Comparison of ENCODE assay signal across 1 cellular context in the genomic region with DNA sequence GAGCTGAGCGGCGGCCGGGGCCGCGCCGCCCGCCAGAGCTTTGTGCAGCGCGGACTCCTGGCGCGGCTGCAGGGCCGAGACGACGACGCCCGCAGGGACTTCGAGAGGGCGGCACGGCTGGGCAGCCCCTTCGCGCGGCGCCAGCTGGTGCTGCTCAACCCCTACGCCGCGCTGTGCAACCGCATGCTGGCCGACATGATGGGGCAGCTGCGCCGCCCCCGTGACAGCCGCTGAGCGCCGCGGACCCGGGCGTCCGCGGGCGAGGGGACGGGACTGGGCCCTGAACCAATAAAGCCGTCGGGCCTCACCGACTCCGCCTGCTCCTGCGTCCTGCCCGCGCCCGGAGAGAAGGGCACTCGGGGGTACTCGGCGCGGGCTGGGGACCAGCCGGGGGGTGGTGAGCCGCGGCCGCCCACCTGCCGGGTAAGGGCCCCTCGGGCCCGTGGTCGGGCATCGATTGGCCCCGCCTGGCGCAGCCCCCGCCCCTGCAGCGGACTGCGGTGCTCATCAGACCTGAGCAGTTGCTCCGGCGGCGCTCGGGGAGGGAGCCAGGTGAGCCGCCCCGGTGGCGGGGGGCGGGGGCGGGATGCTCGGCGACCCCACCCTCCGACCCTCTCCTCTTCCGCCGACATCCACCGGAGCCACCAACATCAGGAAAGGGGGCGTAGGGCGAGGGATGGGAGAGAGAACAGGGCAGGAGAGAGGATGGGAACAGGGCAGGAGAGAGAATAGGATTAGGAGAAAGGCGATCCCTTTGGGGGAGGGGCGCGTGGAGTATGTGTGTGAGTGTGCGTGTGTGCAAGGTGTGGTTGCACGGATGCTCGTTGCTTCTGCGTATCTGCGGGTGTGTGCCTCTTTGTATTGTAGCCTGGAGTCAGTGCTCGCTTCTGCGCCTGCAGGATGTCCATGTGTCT.
TF ChIP-seq lines count a peak whose summit lies in the region.

A gene (plus strand): TSS at position 510 of the 914 bp plus-strand sequence. CDS start 610 bp downstream, outside the sequence.

TF ChIP-seq in HepG2, 621 proteins besides CTCF, POLR2A, EP300 and RAD21 (continued from another document and continues in another):
- TF ChIP-seq PHF8 (CRISPR knock-in tag; IDR thresholded peaks at IDR 0.05), result peak; percentile 71; the same call in 1 of the 2 replicates
- TF ChIP-seq ZNF766 (CRISPR knock-in tag; IDR thresholded peaks at IDR 0.05; ENCODE audit: borderline replicate concordance), result no peak; the same call in 1 of the 2 replicates
- no peak for TF ChIP-seq GPN1 (CRISPR knock-in tag; IDR thresholded peaks at IDR 0.05; ENCODE audit: borderline replicate concordance)
- TF ChIP-seq MIXL1 (CRISPR knock-in tag; IDR thresholded peaks at IDR 0.05), result no peak; the same call in 1 of the 2 replicates
- TF ChIP-seq ZFYVE20 (CRISPR knock-in tag; IDR thresholded peaks at IDR 0.05; ENCODE audit: borderline replicate concordance, low read depth), result no peak
- TF ChIP-seq ZNF788 (CRISPR knock-in tag; IDR thresholded peaks at IDR 0.05; ENCODE audit: borderline replicate concordance), result peak; percentile 27; the same call in 1 of the 2 replicates
- TF ChIP-seq NFKB2 (CRISPR knock-in tag; IDR thresholded peaks at IDR 0.05; ENCODE audit: borderline replicate concordance), result no peak
- TF ChIP-seq HDAC6 (IDR thresholded peaks at IDR 0.05; ENCODE audit: low read depth, low read length), result no peak
- TF ChIP-seq JARID2 (CRISPR knock-in tag; IDR thresholded peaks at IDR 0.05; ENCODE audit: insufficient replicate concordance), result no peak
- peak; percentile 88 for TF ChIP-seq MAZ (IDR thresholded peaks at IDR 0.05; ENCODE audit: borderline replicate concordance, low read depth, low read length)
- TF ChIP-seq MAZ (CRISPR knock-in tag; IDR thresholded peaks at IDR 0.05; ENCODE audit: low read depth), result peak; percentile 71
- TF ChIP-seq ONECUT2 (CRISPR knock-in tag; IDR thresholded peaks at IDR 0.05), result no peak
- TF ChIP-seq ZNF746 (CRISPR knock-in tag; IDR thresholded peaks at IDR 0.05), result no peak
- peak; percentile 35 for TF ChIP-seq MEIS2 (CRISPR knock-in tag; IDR thresholded peaks at IDR 0.05)
- TF ChIP-seq MBNL3 (CRISPR knock-in tag; conservative IDR thresholded peaks at IDR 0.05), result no peak
- TF ChIP-seq HNF4G (IDR thresholded peaks at IDR 0.05; ENCODE audit: borderline replicate concordance, low read depth, low read length), result no peak
- no peak for TF ChIP-seq HNF4G (CRISPR knock-in tag; IDR thresholded peaks at IDR 0.05; ENCODE audit: borderline replicate concordance, low read depth)
- TF ChIP-seq, protein P1, sequence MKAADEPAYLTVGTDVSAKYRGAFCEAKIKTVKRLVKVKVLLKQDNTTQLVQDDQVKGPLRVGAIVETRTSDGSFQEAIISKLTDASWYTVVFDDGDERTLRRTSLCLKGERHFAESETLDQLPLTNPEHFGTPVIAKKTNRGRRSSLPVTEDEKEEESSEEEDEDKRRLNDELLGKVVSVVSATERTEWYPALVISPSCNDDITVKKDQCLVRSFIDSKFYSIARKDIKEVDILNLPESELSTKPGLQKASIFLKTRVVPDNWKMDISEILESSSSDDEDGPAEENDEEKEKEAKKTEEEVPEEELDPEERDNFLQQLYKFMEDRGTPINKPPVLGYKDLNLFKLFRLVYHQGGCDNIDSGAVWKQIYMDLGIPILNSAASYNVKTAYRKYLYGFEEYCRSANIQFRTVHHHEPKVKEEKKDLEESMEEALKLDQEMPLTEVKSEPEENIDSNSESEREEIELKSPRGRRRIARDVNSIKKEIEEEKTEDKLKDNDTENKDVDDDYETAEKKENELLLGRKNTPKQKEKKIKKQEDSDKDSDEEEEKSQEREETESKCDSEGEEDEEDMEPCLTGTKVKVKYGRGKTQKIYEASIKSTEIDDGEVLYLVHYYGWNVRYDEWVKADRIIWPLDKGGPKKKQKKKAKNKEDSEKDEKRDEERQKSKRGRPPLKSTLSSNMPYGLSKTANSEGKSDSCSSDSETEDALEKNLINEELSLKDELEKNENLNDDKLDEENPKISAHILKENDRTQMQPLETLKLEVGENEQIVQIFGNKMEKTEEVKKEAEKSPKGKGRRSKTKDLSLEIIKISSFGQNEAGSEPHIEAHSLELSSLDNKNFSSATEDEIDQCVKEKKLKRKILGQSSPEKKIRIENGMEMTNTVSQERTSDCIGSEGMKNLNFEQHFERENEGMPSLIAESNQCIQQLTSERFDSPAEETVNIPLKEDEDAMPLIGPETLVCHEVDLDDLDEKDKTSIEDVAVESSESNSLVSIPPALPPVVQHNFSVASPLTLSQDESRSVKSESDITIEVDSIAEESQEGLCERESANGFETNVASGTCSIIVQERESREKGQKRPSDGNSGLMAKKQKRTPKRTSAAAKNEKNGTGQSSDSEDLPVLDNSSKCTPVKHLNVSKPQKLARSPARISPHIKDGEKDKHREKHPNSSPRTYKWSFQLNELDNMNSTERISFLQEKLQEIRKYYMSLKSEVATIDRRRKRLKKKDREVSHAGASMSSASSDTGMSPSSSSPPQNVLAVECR (CRISPR knock-in tag; IDR thresholded peaks at IDR 0.05; ENCODE audit: borderline replicate concordance), result peak; percentile 81; the same call in 1 of the 2 replicates
- TF ChIP-seq, protein P2, sequence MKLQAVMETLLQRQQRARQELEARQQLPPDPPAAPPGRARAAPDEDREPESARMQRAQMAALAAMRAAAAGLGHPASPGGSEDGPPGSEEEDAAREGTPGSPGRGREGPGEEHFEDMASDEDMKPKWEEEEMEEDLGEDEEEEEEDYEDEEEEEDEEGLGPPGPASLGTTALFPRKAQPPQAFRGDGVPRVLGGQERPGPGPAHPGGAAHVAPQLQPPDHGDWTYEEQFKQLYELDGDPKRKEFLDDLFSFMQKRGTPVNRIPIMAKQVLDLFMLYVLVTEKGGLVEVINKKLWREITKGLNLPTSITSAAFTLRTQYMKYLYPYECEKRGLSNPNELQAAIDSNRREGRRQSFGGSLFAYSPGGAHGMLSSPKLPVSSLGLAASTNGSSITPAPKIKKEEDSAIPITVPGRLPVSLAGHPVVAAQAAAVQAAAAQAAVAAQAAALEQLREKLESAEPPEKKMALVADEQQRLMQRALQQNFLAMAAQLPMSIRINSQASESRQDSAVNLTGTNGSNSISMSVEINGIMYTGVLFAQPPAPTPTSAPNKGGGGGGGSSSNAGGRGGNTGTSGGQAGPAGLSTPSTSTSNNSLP (IDR thresholded peaks at IDR 0.05; ENCODE audit: low read depth, low read length), result no peak
- peak; percentile 66; the same call in 1 of the 2 replicates for TF ChIP-seq TOPORS (CRISPR knock-in tag; IDR thresholded peaks at IDR 0.05)
- TF ChIP-seq, protein P3, sequence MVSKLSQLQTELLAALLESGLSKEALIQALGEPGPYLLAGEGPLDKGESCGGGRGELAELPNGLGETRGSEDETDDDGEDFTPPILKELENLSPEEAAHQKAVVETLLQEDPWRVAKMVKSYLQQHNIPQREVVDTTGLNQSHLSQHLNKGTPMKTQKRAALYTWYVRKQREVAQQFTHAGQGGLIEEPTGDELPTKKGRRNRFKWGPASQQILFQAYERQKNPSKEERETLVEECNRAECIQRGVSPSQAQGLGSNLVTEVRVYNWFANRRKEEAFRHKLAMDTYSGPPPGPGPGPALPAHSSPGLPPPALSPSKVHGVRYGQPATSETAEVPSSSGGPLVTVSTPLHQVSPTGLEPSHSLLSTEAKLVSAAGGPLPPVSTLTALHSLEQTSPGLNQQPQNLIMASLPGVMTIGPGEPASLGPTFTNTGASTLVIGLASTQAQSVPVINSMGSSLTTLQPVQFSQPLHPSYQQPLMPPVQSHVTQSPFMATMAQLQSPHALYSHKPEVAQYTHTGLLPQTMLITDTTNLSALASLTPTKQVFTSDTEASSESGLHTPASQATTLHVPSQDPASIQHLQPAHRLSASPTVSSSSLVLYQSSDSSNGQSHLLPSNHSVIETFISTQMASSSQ (IDR thresholded peaks at IDR 0.05; ENCODE audit: low read depth), result no peak
- TF ChIP-seq, protein P3 (CRISPR knock-in tag; IDR thresholded peaks at IDR 0.05; ENCODE audit: borderline replicate concordance), result 0 out of 2 replicates have a peak, but pooled peaks have one; percentile 45
- peak; percentile 43 for TF ChIP-seq ZEB1 (IDR thresholded peaks at IDR 0.05; ENCODE audit: insufficient replicate concordance, low read depth)
- no peak; the same call in 1 of the 2 replicates for TF ChIP-seq ZNF335 (CRISPR knock-in tag; IDR thresholded peaks at IDR 0.05)
- no peak for TF ChIP-seq TRIM24 (CRISPR knock-in tag; IDR thresholded peaks at IDR 0.05)
- TF ChIP-seq, protein P4, sequence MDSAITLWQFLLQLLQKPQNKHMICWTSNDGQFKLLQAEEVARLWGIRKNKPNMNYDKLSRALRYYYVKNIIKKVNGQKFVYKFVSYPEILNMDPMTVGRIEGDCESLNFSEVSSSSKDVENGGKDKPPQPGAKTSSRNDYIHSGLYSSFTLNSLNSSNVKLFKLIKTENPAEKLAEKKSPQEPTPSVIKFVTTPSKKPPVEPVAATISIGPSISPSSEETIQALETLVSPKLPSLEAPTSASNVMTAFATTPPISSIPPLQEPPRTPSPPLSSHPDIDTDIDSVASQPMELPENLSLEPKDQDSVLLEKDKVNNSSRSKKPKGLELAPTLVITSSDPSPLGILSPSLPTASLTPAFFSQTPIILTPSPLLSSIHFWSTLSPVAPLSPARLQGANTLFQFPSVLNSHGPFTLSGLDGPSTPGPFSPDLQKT (CRISPR knock-in tag; IDR thresholded peaks at IDR 0.05; ENCODE audit: borderline replicate concordance), result no peak
- peak; percentile 89 for TF ChIP-seq KLF6 (CRISPR knock-in tag; IDR thresholded peaks at IDR 0.05)
- TF ChIP-seq NR2F2 (IDR thresholded peaks at IDR 0.05; ENCODE audit: borderline replicate concordance, low read depth), result no peak
- peak; percentile 44 for TF ChIP-seq REPIN1 (CRISPR knock-in tag; IDR thresholded peaks at IDR 0.05; ENCODE audit: borderline replicate concordance, low read depth)
- TF ChIP-seq TSC22D2 (CRISPR knock-in tag; IDR thresholded peaks at IDR 0.05; ENCODE audit: borderline replicate concordance), result no peak
- TF ChIP-seq, protein P5, sequence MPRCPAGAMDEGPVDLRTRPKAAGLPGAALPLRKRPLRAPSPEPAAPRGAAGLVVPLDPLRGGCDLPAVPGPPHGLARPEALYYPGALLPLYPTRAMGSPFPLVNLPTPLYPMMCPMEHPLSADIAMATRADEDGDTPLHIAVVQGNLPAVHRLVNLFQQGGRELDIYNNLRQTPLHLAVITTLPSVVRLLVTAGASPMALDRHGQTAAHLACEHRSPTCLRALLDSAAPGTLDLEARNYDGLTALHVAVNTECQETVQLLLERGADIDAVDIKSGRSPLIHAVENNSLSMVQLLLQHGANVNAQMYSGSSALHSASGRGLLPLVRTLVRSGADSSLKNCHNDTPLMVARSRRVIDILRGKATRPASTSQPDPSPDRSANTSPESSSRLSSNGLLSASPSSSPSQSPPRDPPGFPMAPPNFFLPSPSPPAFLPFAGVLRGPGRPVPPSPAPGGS (CRISPR knock-in tag; IDR thresholded peaks at IDR 0.05), result peak; percentile 53; the same call in 1 of the 2 replicates
- TF ChIP-seq, protein P6, sequence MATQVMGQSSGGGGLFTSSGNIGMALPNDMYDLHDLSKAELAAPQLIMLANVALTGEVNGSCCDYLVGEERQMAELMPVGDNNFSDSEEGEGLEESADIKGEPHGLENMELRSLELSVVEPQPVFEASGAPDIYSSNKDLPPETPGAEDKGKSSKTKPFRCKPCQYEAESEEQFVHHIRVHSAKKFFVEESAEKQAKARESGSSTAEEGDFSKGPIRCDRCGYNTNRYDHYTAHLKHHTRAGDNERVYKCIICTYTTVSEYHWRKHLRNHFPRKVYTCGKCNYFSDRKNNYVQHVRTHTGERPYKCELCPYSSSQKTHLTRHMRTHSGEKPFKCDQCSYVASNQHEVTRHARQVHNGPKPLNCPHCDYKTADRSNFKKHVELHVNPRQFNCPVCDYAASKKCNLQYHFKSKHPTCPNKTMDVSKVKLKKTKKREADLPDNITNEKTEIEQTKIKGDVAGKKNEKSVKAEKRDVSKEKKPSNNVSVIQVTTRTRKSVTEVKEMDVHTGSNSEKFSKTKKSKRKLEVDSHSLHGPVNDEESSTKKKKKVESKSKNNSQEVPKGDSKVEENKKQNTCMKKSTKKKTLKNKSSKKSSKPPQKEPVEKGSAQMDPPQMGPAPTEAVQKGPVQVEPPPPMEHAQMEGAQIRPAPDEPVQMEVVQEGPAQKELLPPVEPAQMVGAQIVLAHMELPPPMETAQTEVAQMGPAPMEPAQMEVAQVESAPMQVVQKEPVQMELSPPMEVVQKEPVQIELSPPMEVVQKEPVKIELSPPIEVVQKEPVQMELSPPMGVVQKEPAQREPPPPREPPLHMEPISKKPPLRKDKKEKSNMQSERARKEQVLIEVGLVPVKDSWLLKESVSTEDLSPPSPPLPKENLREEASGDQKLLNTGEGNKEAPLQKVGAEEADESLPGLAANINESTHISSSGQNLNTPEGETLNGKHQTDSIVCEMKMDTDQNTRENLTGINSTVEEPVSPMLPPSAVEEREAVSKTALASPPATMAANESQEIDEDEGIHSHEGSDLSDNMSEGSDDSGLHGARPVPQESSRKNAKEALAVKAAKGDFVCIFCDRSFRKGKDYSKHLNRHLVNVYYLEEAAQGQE (IDR thresholded peaks at IDR 0.05; ENCODE audit: borderline replicate concordance in 1 of 2, low read depth in 1 of 2, low read length in 2 of 2), result no peak
- TF ChIP-seq, protein P7, sequence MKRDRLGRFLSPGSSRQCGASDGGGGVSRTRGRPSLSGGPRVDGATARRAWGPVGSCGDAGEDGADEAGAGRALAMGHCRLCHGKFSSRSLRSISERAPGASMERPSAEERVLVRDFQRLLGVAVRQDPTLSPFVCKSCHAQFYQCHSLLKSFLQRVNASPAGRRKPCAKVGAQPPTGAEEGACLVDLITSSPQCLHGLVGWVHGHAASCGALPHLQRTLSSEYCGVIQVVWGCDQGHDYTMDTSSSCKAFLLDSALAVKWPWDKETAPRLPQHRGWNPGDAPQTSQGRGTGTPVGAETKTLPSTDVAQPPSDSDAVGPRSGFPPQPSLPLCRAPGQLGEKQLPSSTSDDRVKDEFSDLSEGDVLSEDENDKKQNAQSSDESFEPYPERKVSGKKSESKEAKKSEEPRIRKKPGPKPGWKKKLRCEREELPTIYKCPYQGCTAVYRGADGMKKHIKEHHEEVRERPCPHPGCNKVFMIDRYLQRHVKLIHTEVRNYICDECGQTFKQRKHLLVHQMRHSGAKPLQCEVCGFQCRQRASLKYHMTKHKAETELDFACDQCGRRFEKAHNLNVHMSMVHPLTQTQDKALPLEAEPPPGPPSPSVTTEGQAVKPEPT (CRISPR knock-in tag; IDR thresholded peaks at IDR 0.05; ENCODE audit: low read depth), result peak; percentile 53; the same call in 1 of the 2 replicates
- TF ChIP-seq CCAR2 (optimal IDR thresholded peaks at IDR 0.05; ENCODE audit: low read depth, low read length), result no peak
- TF ChIP-seq ZBTB1 (CRISPR knock-in tag; IDR thresholded peaks at IDR 0.05; ENCODE audit: borderline replicate concordance), result no peak
- no peak for TF ChIP-seq ZNF382 (CRISPR knock-in tag; IDR thresholded peaks at IDR 0.05; ENCODE audit: borderline replicate concordance)
- TF ChIP-seq ZNF552 (CRISPR knock-in tag; IDR thresholded peaks at IDR 0.05; ENCODE audit: borderline replicate concordance), result no peak
- no peak; the same call in 1 of the 2 replicates for TF ChIP-seq SOX5 (CRISPR knock-in tag; IDR thresholded peaks at IDR 0.05; ENCODE audit: borderline replicate concordance)
